ENCODE assay signal across 16 cellular contexts in the genomic region with DNA sequence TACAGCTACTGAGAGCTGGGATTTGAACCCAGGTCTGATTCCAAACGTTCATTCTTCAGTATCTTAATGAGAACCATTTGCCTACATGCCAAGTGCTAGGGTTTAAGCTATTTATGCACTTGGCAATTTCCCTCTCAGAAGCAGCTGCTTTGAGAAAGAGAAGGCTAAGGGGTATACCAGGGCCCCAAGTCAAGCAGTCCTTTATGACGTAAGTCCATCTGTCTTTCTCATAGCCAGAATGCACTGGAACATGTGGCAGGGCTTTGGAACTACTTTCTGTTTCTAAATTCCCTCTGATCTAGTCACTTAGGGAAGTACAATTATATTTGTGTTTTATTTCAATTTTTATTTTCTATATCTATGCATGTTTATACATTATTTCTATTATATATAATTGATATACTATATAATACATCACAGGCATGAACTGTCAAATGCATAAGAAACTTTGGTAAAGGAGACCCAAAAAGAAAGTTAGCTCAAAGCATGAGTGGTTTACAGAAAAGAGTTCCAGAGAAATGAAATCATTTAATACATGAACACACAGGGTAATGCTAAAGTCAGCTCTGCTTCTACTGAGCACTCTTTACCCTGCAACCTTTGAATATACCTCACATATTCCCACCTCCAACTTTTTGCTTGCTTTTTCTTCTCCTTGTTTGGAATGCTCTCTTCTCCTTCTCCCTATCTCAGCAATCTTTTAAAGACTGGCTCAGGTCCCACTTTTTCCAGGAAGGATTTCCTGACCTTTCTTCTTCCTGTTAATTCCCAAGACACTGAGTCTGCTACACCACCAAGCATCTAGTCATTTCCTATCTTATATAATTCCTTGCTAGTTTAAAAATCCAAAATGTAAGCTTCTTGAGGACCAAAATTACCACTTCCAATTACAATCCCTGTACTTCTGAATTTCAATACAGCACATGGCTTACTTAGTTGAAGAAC.
A peak's percentile ranks its signal among the peaks of the same experiment; 100 is the strongest.
DNase-seq lines count a peak whose midpoint lies in the region; ATAC-seq and TF ChIP-seq lines count a peak whose summit lies in the region.
"Had no signal": no experiment of that assay in that cellular context is flagged by ENCODE, and none has a peak within 500 bp of the region (broad histone marks: within the 10 kb centered on the region; RNA-seq: fewer than 3 reads in every experiment).

No MANE protein-coding gene starts in this region.

- no peaks in the 10 kb centered on the region for H3K9me3 ChIP-seq in AG04450 (ENCODE audit: control insufficient read depth, insufficient read depth, low read length)

- CTCF ChIA-PET in AG04450 (lab: Charles Lee): interaction anchor here (0.8 to 0.9 kb wide), 3 partner anchors 14 to 462 kb away, joined by 3 to 4 read pairs (median 3); no protein-coding TSS in a partner anchor
- CTCF ChIA-PET in WTC11 (lab: Charles Lee): no interaction called here

- ATAC-seq in WTC11: no peak
- ATAC-seq in left ventricle myocardium superior: peak; percentile 50
- ATAC-seq: foreskin keratinocyte; stimulated activated memory B cell treated with anti-CD40 and anti-IgM and Interleukin-4, amounts not matched to agents 10 μg/mL and 1 μg/mL and 100 μg/mL, for 72 hours had no signal

- H3K4me1 Mint-ChIP-seq in WTC11: no peaks in the 10 kb centered on the region
- H3K4me1 Mint-ChIP-seq: stimulated activated memory B cell treated with anti-CD40 and anti-IgM and Interleukin-4, amounts not matched to agents 10 μg/mL and 1 μg/mL and 100 μg/mL, for 72 hours had no signal

- H3K27me3 ChIP-seq in AG04450 (ENCODE audit: control insufficient read depth, insufficient read depth, low read length): no peaks in the 10 kb centered on the region
- H3K27me3 ChIP-seq: foreskin keratinocyte had no signal

- H3K27me3 Mint-ChIP-seq in WTC11 (ENCODE audit: low read depth): no peaks in the 10 kb centered on the region
- H3K27me3 Mint-ChIP-seq: activated CD4-positive, alpha-beta T cell treated with anti-CD3 and anti-CD28 coated beads, Interleukin-2, amount 10 ng/mL, durations not matched to agents 7 days and 5 days; central memory CD8-positive, alpha-beta T cell; stimulated activated memory B cell treated with anti-CD40 and anti-IgM and Interleukin-4, amounts not matched to agents 10 μg/mL and 1 μg/mL and 100 μg/mL, for 72 hours had no signal

- H3K4me3 Mint-ChIP-seq in WTC11: no peak overlapping the region
- H3K4me3 Mint-ChIP-seq: activated CD4-positive, alpha-beta T cell treated with anti-CD3 and anti-CD28 coated beads, Interleukin-2, amount 10 ng/mL, durations not matched to agents 7 days and 5 days; central memory CD8-positive, alpha-beta T cell; stimulated activated memory B cell treated with anti-CD40 and anti-IgM and Interleukin-4, amounts not matched to agents 10 μg/mL and 1 μg/mL and 100 μg/mL, for 72 hours had no signal

- H3K4me3 ChIP-seq in AG04450 (ENCODE audit: low read depth, low read length): no peak overlapping the region; the same call in 1 of the 2 replicates

- DNase-seq in AG04450 (ENCODE audit: low read depth, low spot score) (peak; percentile 49), HCEC 1CT (peak; percentile 47), WTC11 (ENCODE audit: low spot score) (no peak), left ventricle myocardium superior (no peak), ureter (ENCODE audit: low spot score) (no peak)
- no peak for DNase-seq in activated CD4-positive, alpha-beta T cell treated with anti-CD3 and anti-CD28 coated beads, Interleukin-2, amount 50 U/mL, for 48 hours
- DNase-seq in activated CD8-positive, alpha-beta memory T cell treated with anti-CD3 and anti-CD28 coated beads for 24 hours: no peak
- DNase-seq in stimulated activated naive CD4-positive, alpha-beta T cell treated with Interleukin-2 at 50 U/mL for 16 hours (lab: John Stamatoyannopoulos, UW): no peak
- DNase-seq: activated CD4-positive, alpha-beta T cell treated with anti-CD3 and anti-CD28 coated beads, Interleukin-2, amount 10 ng/mL, durations not matched to agents 7 days and 5 days; activated gamma-delta T cell; C1 segment of cervical spinal cord; foreskin keratinocyte; left cardiac atrium; NCI-H1105 treated with DMSO at 0.1 percent for 48 hours had no signal

- H3K27ac Mint-ChIP-seq in WTC11: peak overlapping the region; percentile 57
- H3K27ac Mint-ChIP-seq: activated CD4-positive, alpha-beta T cell treated with anti-CD3 and anti-CD28 coated beads, Interleukin-2, amount 10 ng/mL, durations not matched to agents 7 days and 5 days; stimulated activated memory B cell treated with anti-CD40 and anti-IgM and Interleukin-4, amounts not matched to agents 10 μg/mL and 1 μg/mL and 100 μg/mL, for 72 hours had no signal

- H3K27ac ChIP-seq in AG04450 (ENCODE audit: low read depth, low read length): peak overlapping the region; percentile 58
- H3K27ac ChIP-seq: foreskin keratinocyte had no signal

- peaks cover 43% of the 10 kb centered on the region for H3K36me3 Mint-ChIP-seq in WTC11

- POLR2A ChIA-PET in AG04450 (lab: Yijun Ruan, JAX) (interaction anchor here (0.6 kb wide), 1 partner anchor 204 kb away, joined by 3 read pairs; no protein-coding TSS in a partner anchor), WTC11 (lab: Charles Lee) (no interaction called here)

- no peaks in the 10 kb centered on the region for H3K9me3 Mint-ChIP-seq in WTC11
- H3K9me3 Mint-ChIP-seq: activated CD4-positive, alpha-beta T cell treated with anti-CD3 and anti-CD28 coated beads, Interleukin-2, amount 10 ng/mL, durations not matched to agents 7 days and 5 days; central memory CD8-positive, alpha-beta T cell; stimulated activated memory B cell treated with anti-CD40 and anti-IgM and Interleukin-4, amounts not matched to agents 10 μg/mL and 1 μg/mL and 100 μg/mL, for 72 hours had no signal

- intact Hi-C loops in left ventricle myocardium superior (cut with micrococcal nuclease): no loop called here

- TF ChIP-seq CTCF in AG04450 (IDR thresholded peaks at IDR 0.05; ENCODE audit: low read depth, low read length) (no peak), WTC11 (IDR thresholded peaks at IDR 0.05) (no peak)

TF ChIP-seq in WTC11, 78 proteins besides CTCF, POLR2A, EP300 and RAD21 (continues in another document):
- TF ChIP-seq ELF4 (CRISPR knock-in tag; IDR thresholded peaks at IDR 0.05; ENCODE audit: low read depth) (no peak), NR1H2 (CRISPR knock-in tag; IDR thresholded peaks at IDR 0.05) (no peak), JAZF1 (CRISPR knock-in tag; IDR thresholded peaks at IDR 0.05) (no peak), SOX15 (CRISPR knock-in tag; IDR thresholded peaks at IDR 0.05) (no peak), ZNF396 (CRISPR knock-in tag; IDR thresholded peaks at IDR 0.05; ENCODE audit: borderline replicate concordance) (no peak), RELA (CRISPR knock-in tag; IDR thresholded peaks at IDR 0.05; ENCODE audit: borderline replicate concordance) (no peak), ZNF416 (CRISPR knock-in tag; IDR thresholded peaks at IDR 0.05) (no peak)
- TF ChIP-seq, protein P1, sequence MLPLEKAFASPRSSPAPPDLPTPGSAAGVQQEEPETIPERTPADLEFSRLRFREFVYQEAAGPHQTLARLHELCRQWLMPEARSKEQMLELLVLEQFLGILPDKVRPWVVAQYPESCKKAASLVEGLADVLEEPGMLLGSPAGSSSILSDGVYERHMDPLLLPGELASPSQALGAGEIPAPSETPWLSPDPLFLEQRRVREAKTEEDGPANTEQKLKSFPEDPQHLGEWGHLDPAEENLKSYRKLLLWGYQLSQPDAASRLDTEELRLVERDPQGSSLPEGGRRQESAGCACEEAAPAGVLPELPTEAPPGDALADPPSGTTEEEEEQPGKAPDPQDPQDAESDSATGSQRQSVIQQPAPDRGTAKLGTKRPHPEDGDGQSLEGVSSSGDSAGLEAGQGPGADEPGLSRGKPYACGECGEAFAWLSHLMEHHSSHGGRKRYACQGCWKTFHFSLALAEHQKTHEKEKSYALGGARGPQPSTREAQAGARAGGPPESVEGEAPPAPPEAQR (CRISPR knock-in tag; IDR thresholded peaks at IDR 0.05): no peak
- TF ChIP-seq, protein P2, sequence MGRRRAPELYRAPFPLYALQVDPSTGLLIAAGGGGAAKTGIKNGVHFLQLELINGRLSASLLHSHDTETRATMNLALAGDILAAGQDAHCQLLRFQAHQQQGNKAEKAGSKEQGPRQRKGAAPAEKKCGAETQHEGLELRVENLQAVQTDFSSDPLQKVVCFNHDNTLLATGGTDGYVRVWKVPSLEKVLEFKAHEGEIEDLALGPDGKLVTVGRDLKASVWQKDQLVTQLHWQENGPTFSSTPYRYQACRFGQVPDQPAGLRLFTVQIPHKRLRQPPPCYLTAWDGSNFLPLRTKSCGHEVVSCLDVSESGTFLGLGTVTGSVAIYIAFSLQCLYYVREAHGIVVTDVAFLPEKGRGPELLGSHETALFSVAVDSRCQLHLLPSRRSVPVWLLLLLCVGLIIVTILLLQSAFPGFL (CRISPR knock-in tag; IDR thresholded peaks at IDR 0.05; ENCODE audit: borderline replicate concordance): no peak
- TF ChIP-seq, protein P3, sequence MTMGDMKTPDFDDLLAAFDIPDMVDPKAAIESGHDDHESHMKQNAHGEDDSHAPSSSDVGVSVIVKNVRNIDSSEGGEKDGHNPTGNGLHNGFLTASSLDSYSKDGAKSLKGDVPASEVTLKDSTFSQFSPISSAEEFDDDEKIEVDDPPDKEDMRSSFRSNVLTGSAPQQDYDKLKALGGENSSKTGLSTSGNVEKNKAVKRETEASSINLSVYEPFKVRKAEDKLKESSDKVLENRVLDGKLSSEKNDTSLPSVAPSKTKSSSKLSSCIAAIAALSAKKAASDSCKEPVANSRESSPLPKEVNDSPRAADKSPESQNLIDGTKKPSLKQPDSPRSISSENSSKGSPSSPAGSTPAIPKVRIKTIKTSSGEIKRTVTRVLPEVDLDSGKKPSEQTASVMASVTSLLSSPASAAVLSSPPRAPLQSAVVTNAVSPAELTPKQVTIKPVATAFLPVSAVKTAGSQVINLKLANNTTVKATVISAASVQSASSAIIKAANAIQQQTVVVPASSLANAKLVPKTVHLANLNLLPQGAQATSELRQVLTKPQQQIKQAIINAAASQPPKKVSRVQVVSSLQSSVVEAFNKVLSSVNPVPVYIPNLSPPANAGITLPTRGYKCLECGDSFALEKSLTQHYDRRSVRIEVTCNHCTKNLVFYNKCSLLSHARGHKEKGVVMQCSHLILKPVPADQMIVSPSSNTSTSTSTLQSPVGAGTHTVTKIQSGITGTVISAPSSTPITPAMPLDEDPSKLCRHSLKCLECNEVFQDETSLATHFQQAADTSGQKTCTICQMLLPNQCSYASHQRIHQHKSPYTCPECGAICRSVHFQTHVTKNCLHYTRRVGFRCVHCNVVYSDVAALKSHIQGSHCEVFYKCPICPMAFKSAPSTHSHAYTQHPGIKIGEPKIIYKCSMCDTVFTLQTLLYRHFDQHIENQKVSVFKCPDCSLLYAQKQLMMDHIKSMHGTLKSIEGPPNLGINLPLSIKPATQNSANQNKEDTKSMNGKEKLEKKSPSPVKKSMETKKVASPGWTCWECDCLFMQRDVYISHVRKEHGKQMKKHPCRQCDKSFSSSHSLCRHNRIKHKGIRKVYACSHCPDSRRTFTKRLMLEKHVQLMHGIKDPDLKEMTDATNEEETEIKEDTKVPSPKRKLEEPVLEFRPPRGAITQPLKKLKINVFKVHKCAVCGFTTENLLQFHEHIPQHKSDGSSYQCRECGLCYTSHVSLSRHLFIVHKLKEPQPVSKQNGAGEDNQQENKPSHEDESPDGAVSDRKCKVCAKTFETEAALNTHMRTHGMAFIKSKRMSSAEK (CRISPR knock-in tag; IDR thresholded peaks at IDR 0.05; ENCODE audit: borderline replicate concordance): no peak

Comparison
In these comparisons a context has a peak if more than half of its experiments do, and no peak if none do; other contexts are left out.
1. DNase-seq: peak in AG04450 (single experiment) and HCEC 1CT (single experiment); none in WTC11 (single experiment), left ventricle myocardium superior (single experiment), activated CD4-positive, alpha-beta T cell treated with anti-CD3 and anti-CD28 coated beads, Interleukin-2, amount 50 U/mL, for 48 hours (0 of 2), activated CD8-positive, alpha-beta memory T cell treated with anti-CD3 and anti-CD28 coated beads for 24 hours (single experiment), ureter (single experiment) and stimulated activated naive CD4-positive, alpha-beta T cell treated with Interleukin-2 at 50 U/mL for 16 hours (single experiment).